8 cellular contexts compared by ENCODE assay signal in the genomic region with DNA sequence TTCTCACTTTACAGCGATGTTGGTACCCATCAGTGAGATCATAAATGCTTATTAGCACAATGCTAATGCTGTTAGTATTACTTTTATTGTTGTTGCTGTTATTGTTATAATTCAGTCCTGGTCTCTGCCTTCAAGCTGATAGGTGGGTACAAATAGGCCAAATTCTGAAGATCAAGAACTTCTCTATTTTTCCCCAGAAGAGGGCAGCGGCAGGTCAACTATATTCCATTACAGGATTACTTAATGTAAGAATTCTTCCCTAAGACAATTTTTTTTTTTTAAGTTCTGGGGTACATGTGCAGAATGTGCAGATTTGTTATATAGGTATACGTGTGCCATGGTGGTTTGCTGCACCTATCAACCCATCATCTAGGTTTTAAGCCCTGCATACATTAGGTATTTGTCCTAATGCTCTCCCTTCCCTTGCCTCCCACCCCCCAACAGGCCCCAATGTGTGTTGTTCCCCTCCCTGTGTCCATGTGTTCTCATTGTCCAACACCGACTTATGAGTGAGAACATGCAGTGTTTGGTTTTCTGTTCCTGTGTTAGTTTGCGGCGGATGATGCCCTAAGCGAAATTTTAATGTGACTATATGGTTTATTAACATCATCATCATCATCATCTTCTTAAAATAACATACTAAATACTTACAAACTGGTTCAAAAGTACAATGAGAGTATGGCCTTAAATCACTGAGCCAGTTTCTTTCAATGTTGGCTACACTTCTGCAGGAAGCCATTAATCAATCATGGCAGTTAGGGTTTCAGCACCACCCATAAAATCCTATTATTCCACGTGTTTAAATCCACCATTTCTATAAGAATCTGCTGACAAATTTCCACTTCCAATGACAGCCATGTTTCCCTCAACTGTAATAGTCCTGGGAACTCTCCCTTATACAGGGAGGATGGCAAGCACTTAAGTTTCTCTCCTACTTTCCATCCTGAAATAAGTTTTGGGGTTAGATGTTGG. TPM values are rescaled to one million over a fixed set of nuclear protein-coding genes. Genes with fewer than 3 reads are reported as not detected.
A peak's percentile ranks its signal among the peaks of the same experiment; 100 is the strongest.
DNase-seq lines count a peak whose midpoint lies in the region; ATAC-seq, FAIRE-seq and TF ChIP-seq lines count a peak whose summit lies in the region.

No MANE protein-coding gene starts in this region.

- no peaks in the 10 kb centered on the region for H3K27me3 ChIP-seq in GM12878 (replicated peaks in 1 of 2; ENCODE audit: control insufficient read depth in 2 of 2, insufficient read depth in 2 of 2, low read length in 1 of 2)

- no peaks in the 10 kb centered on the region for H3K9me3 ChIP-seq in GM12878 (replicated peaks; ENCODE audit: control insufficient read depth, insufficient read depth, low read length)

- RAD21 ChIA-PET in GM12878 (lab: Charles Lee; ENCODE audit: unreplicated experiment) = interaction anchor here (2.3 kb wide), 1 partner anchor 79 kb away, joined by 8 read pairs; no protein-coding TSS in a partner anchor

- WGBS in GM12878 (ENCODE audit: insufficient coverage, insufficient replicate concordance, low lambda C conversion rate, missing lambda C conversion rate) = 79% methylated on average over 8 of the region's 8 CpGs

- no peak overlapping the region for H3K9ac ChIP-seq in GM12878 (ENCODE audit: control insufficient read depth, insufficient read depth, low read length)

- SMC1A ChIA-PET in GM12878 (lab: Charles Lee; ENCODE audit: uncharacterized antibody, unreplicated experiment) = interaction anchor here (1.0 to 4.4 kb wide), 3 partner anchors 20 to 108 kb away, joined by 3 to 26 read pairs (median 3); no protein-coding TSS in a partner anchor

- ATAC-seq in GM12878 = peak; percentile 66
- ATAC-seq in GM18907 (IDR thresholded peaks at IDR 0.05; ENCODE audit: unreplicated experiment) = no peak
- ATAC-seq in GM18502 (IDR thresholded peaks at IDR 0.05; ENCODE audit: poor library complexity, unreplicated experiment) = no peak

- no peak overlapping the region for H2AFZ ChIP-seq in GM12878 (ENCODE audit: control insufficient read depth, low read depth, low read length)

- H3K79me2 ChIP-seq in GM12878 (ENCODE audit: control insufficient read depth, insufficient read depth, low read length) = no peaks in the 10 kb centered on the region

- no peak for TF ChIP-seq EP300 in GM12878 (IDR thresholded peaks at IDR 0.05; ENCODE audit: borderline replicate concordance in 1 of 2, control insufficient read depth in 1 of 2, low read depth in 2 of 2, low read length in 2 of 2)

- no peak overlapping the region for H3K4me2 ChIP-seq in GM12878 (ENCODE audit: control insufficient read depth, insufficient read depth)

- CTCF ChIA-PET in GM12878 (lab: Yijun Ruan, JAX) = interaction anchor here (0.7 to 3.5 kb wide), 5 partner anchors 31 to 245 kb away, joined by 3 to 27 read pairs (median 4); no protein-coding TSS in a partner anchor

- TF ChIP-seq POLR2A in GM12878 (IDR thresholded peaks at IDR 0.05; ENCODE audit: low read depth, low read length) = no peak

- no peaks in the 10 kb centered on the region for H4K20me1 ChIP-seq in GM12878 (ENCODE audit: control insufficient read depth, insufficient read depth)

- peak; percentile 20 for DNase-seq in stimulated activated CD4-positive, alpha-beta T cell treated with anti-CD3 and anti-CD28 coated beads, Interleukin-4, amount 100 ng/mL, for 24 hours
- DNase-seq in stimulated activated CD4-positive, alpha-beta T cell treated with anti-CD3 and anti-CD28 coated beads, Interleukin-4, amount 100 ng/mL, for 1 hour = no peak
- DNase-seq in NCI-H1694 treated with DMSO at 0.1 percent for 48 hours (lab: John Stamatoyannopoulos, UW) (peak; percentile 4), GM12878 (ENCODE audit: low read depth, low spot score) (no peak), midbrain (lab: John Stamatoyannopoulos, UW) (peak; percentile 32), activated gamma-delta T cell (lab: John Stamatoyannopoulos, UW) (no peak)

- intact Hi-C loops in GM12878 (cut with micrococcal nuclease; ENCODE audit: unreplicated experiment) = loop anchor here (1.0 to 5.0 kb wide), 2 partner anchors 80 to 246 kb away; partner anchors contain the start of gene SELL

- BruUV-seq in GM12878 (replicated peaks; lab: Mats Ljungman, UMichigan) = no TSS peak

- H3K4me3 ChIP-seq in GM12878 = no peak overlapping the region

- no peaks in the 10 kb centered on the region for H3K4me1 ChIP-seq in GM12878 (ENCODE audit: control insufficient read depth, insufficient read depth, low read length)

- POLR2A ChIA-PET in GM12878 (lab: Charles Lee) = interaction anchor here (0.6 kb wide), 1 partner anchor 360 kb away, joined by 3 read pairs; no protein-coding TSS in a partner anchor

- peak; percentile 24 to 47 (median 27); a peak in 3 of 6 replicates for TF ChIP-seq CTCF in GM12878 (IDR thresholded peaks at IDR 0.05 in 2 of 3, conservative IDR thresholded peaks at IDR 0.05 in 1 of 3; ENCODE audit: control insufficient read depth in 2 of 3, extremely low read depth in 1 of 3, insufficient read depth in 1 of 3, low read depth in 3 of 3, low read length in 3 of 3)

- 0 out of 2 replicates have a peak, but pooled peaks have one; percentile 31 for TF ChIP-seq RAD21 in GM12878 (IDR thresholded peaks at IDR 0.05; ENCODE audit: insufficient read depth, low read depth, low read length)

- H3K27ac ChIP-seq in GM12878 (ENCODE audit: control insufficient read depth, insufficient read depth) = no peak overlapping the region

- FAIRE-seq in GM12878 (lab: Jason Lieb, UNC) = no peak

- in situ Hi-C loops in GM12878 (cut with MboI) = no loop called here

- H3K36me3 ChIP-seq in GM12878 (ENCODE audit: control insufficient read depth in 2 of 2, insufficient read depth in 2 of 2, low read length in 1 of 2) = peaks cover 0 to 3% of the 10 kb centered on the region in 2 experiments; a peak in 1 of 4 replicates

TF ChIP-seq in GM12878, 131 proteins besides CTCF, POLR2A, EP300 and RAD21:
- peak; percentile 46; the same call in 1 of the 2 replicates for TF ChIP-seq SMC3 (IDR thresholded peaks at IDR 0.05; ENCODE audit: borderline replicate concordance, low read length)
- TF ChIP-seq SREBF2 (IDR thresholded peaks at IDR 0.05; ENCODE audit: low read length) = no peak

RNA-seq across cellular contexts. Expression of gene SLC19A2, which starts 19.2 kb away (rescaled TPM):
- 16.0 and 16.6 TPM in 2 replicates for total RNA-seq in GM12878 (2013; cell fraction: nucleolus; rRNA removed)
- total RNA-seq in GM12878 (2014; rRNA removed) (3.7 and 3.8 TPM in 2 replicates), GM12878 (2014; rRNA removed; fragmentation: Illumina TruSeq; extraction: Trizol) (2.9 and 3.5 TPM in 2 replicates), GM12878 (2021) (2.2 and 2.3 TPM in 2 replicates)
- 0.88 TPM for polyA plus RNA-seq in GM12878 (2011; ENCODE audit: low read depth)
- polyA plus RNA-seq in GM12878 (2011; rRNA removed) (7.8 and 9.3 TPM in 2 replicates), GM12878 (2014; fragmentation: Illumina TruSeq; extraction: Trizol) (3.1 and 3.7 TPM in 2 replicates), GM12878 (2014; fragmentation: Nextera tagmentation; extraction: Ambion mirVana) (1 to 10 TPM; 1.2 to 1.3 TPM), GM12878 (2014; rRNA removed) (2.2 and 2.7 TPM in 2 replicates), GM12878 (2016; fragmentation: Nextera tagmentation; extraction: Ambion mirVana) (1 to 10 TPM; 1.8 to 1.9 TPM)
- polyA plus RNA-seq in GM12878 (2011; cell fraction: cytosol; rRNA removed) = 4.1 and 4.6 TPM in 2 replicates
- 5.6 and 5.7 TPM in 2 replicates for polyA plus RNA-seq in GM12878 (2011; cell fraction: nucleus; rRNA removed)
- 1.6 and 2.3 TPM in 2 replicates for polyA plus RNA-seq in GM12878 (2012)
- polyA minus RNA-seq in GM12878 (2011; rRNA and poly(A)+ RNA removed) = 9.3 and 9.9 TPM in 2 replicates
- polyA minus RNA-seq in GM12878 (2011; cell fraction: cytosol; rRNA and poly(A)+ RNA removed) = 2.9 and 3.3 TPM in 2 replicates
- 4.6 and 7.3 TPM in 2 replicates for polyA minus RNA-seq in GM12878 (2011; cell fraction: nucleus; rRNA and poly(A)+ RNA removed)

RNA-seq across cellular contexts. Expression of gene CCDC181, which starts 39.3 kb away (rescaled TPM):
- total RNA-seq in GM12878 (2013; cell fraction: nucleolus; rRNA removed) = not detected in 2 replicates
- not detected in 2 replicates for total RNA-seq in GM12878 (2014; rRNA removed)
- total RNA-seq in GM12878 (2014; rRNA removed; fragmentation: Illumina TruSeq; extraction: Trizol) = not detected in 2 replicates
- not detected in 2 replicates for total RNA-seq in GM12878 (2021)
- polyA plus RNA-seq in GM12878 (2011; ENCODE audit: low read depth) = not detected
- not detected in 2 replicates for polyA plus RNA-seq in GM12878 (2011; rRNA removed)
- polyA plus RNA-seq in GM12878 (2011; cell fraction: cytosol; rRNA removed) = not detected in 2 replicates
- polyA plus RNA-seq in GM12878 (2011; cell fraction: nucleus; rRNA removed) = not detected in 2 replicates
- polyA plus RNA-seq in GM12878 (2012) = not detected in 2 replicates
- polyA plus RNA-seq in GM12878 (2014; fragmentation: Illumina TruSeq; extraction: Trizol) = not detected in 2 replicates
- polyA plus RNA-seq in GM12878 (2014; fragmentation: Nextera tagmentation; extraction: Ambion mirVana) = not detected
- not detected in 2 replicates for polyA plus RNA-seq in GM12878 (2014; rRNA removed)
- not detected for polyA plus RNA-seq in GM12878 (2016; fragmentation: Nextera tagmentation; extraction: Ambion mirVana)
- not detected in 2 replicates for polyA minus RNA-seq in GM12878 (2011; rRNA and poly(A)+ RNA removed)
- polyA minus RNA-seq in GM12878 (2011; cell fraction: cytosol; rRNA and poly(A)+ RNA removed) = not detected in 2 replicates
- polyA minus RNA-seq in GM12878 (2011; cell fraction: nucleus; rRNA and poly(A)+ RNA removed) = 0.24 TPM in 1 of 2 replicates, not detected in the other

Comparison
In these comparisons a context has a peak if more than half of its experiments do, and no peak if none do; other contexts are left out.
1. DNase-seq: peak in stimulated activated CD4-positive, alpha-beta T cell treated with anti-CD3 and anti-CD28 coated beads, Interleukin-4, amount 100 ng/mL, for 24 hours (single experiment), NCI-H1694 treated with DMSO at 0.1 percent for 48 hours (single experiment) and midbrain (single experiment); none in stimulated activated CD4-positive, alpha-beta T cell treated with anti-CD3 and anti-CD28 coated beads, Interleukin-4, amount 100 ng/mL, for 1 hour (single experiment), GM12878 (single experiment) and activated gamma-delta T cell (single experiment).